ENCODE assay signal across 2 cellular contexts in the genomic region with DNA sequence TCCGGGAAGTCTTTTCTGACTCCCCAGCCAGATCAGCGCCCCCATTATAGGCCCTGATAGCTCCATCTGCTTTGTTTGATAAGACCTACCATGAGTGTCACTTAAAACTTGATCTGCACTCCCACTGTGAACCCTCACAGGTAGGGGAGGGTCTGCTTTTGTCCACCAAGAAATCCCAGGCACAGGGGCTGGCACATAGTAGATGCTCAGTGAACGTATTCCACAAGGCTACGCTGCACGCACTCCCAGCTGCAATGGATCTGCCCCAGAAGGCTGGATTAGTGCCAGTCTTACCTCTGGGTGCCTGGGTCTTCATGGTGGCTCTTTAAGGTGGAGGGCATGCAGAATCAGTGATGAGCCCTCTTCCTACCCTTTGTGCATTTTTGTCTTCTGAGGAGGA.
TF ChIP-seq lines count a peak whose summit lies in the region.

No MANE protein-coding gene starts in this region.

TF ChIP-seq in neural cell, 6 proteins besides CTCF, POLR2A, EP300 and RAD21 (continued from another document):
- TF ChIP-seq, protein P1, sequence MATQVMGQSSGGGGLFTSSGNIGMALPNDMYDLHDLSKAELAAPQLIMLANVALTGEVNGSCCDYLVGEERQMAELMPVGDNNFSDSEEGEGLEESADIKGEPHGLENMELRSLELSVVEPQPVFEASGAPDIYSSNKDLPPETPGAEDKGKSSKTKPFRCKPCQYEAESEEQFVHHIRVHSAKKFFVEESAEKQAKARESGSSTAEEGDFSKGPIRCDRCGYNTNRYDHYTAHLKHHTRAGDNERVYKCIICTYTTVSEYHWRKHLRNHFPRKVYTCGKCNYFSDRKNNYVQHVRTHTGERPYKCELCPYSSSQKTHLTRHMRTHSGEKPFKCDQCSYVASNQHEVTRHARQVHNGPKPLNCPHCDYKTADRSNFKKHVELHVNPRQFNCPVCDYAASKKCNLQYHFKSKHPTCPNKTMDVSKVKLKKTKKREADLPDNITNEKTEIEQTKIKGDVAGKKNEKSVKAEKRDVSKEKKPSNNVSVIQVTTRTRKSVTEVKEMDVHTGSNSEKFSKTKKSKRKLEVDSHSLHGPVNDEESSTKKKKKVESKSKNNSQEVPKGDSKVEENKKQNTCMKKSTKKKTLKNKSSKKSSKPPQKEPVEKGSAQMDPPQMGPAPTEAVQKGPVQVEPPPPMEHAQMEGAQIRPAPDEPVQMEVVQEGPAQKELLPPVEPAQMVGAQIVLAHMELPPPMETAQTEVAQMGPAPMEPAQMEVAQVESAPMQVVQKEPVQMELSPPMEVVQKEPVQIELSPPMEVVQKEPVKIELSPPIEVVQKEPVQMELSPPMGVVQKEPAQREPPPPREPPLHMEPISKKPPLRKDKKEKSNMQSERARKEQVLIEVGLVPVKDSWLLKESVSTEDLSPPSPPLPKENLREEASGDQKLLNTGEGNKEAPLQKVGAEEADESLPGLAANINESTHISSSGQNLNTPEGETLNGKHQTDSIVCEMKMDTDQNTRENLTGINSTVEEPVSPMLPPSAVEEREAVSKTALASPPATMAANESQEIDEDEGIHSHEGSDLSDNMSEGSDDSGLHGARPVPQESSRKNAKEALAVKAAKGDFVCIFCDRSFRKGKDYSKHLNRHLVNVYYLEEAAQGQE (IDR thresholded peaks at IDR 0.05; ENCODE audit: borderline replicate concordance): no peak
- no peak for TF ChIP-seq TAF1 (IDR thresholded peaks at IDR 0.05; ENCODE audit: low read depth)
- TF ChIP-seq POLR2AphosphoS5 (IDR thresholded peaks at IDR 0.05): no peak
- TF ChIP-seq MXI1 (conservative IDR thresholded peaks at IDR 0.05; ENCODE audit: poor library complexity, severe bottlenecking): no peak

TF ChIP-seq in HepG2, 621 proteins besides CTCF, POLR2A, EP300 and RAD21 (continued from another document):
- TF ChIP-seq, protein P2, sequence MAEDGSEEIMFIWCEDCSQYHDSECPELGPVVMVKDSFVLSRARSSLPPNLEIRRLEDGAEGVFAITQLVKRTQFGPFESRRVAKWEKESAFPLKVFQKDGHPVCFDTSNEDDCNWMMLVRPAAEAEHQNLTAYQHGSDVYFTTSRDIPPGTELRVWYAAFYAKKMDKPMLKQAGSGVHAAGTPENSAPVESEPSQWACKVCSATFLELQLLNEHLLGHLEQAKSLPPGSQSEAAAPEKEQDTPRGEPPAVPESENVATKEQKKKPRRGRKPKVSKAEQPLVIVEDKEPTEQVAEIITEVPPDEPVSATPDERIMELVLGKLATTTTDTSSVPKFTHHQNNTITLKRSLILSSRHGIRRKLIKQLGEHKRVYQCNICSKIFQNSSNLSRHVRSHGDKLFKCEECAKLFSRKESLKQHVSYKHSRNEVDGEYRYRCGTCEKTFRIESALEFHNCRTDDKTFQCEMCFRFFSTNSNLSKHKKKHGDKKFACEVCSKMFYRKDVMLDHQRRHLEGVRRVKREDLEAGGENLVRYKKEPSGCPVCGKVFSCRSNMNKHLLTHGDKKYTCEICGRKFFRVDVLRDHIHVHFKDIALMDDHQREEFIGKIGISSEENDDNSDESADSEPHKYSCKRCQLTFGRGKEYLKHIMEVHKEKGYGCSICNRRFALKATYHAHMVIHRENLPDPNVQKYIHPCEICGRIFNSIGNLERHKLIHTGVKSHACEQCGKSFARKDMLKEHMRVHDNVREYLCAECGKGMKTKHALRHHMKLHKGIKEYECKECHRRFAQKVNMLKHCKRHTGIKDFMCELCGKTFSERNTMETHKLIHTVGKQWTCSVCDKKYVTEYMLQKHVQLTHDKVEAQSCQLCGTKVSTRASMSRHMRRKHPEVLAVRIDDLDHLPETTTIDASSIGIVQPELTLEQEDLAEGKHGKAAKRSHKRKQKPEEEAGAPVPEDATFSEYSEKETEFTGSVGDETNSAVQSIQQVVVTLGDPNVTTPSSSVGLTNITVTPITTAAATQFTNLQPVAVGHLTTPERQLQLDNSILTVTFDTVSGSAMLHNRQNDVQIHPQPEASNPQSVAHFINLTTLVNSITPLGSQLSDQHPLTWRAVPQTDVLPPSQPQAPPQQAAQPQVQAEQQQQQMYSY (CRISPR knock-in tag; IDR thresholded peaks at IDR 0.05): no peak
- TF ChIP-seq NFRKB (IDR thresholded peaks at IDR 0.05): no peak
- TF ChIP-seq ONECUT2 (CRISPR knock-in tag; IDR thresholded peaks at IDR 0.05): no peak
TF ChIP-seq in HepG2: peak in this region for 0.
